8 cellular contexts compared by ENCODE assay signal in genomic region chr15:52680041-52680391, GRCh38.
A peak's percentile ranks its signal among the peaks of the same experiment; 100 is the strongest.
DNase-seq lines count a peak whose midpoint lies in the region; ATAC-seq, FAIRE-seq and TF ChIP-seq lines count a peak whose summit lies in the region.

No MANE protein-coding gene starts in this region.

- no peaks in the 10 kb centered on the region for H3K9me3 Mint-ChIP-seq in T-helper 1 cell treated with Interleukin-12 subunit alpha and Interleukin-12 subunit beta and Interleukin-4 antibody, amounts not matched to agents 30 μg/mL and 1 μg/mL, for 36 hours
- H3K9me3 Mint-ChIP-seq in stimulated activated effector memory CD8-positive, alpha-beta T cell treated with anti-CD3 and anti-CD28 coated beads, Interleukin-12 subunit alpha, Interleukin-12 subunit beta, amount 100 ng/mL, for 72 hours: no peaks in the 10 kb centered on the region

- H3K4me1 Mint-ChIP-seq in T-helper 1 cell treated with Interleukin-12 subunit alpha and Interleukin-12 subunit beta and Interleukin-4 antibody, amounts not matched to agents 30 μg/mL and 1 μg/mL, for 36 hours (ENCODE audit: low read depth): peaks cover 32% of the 10 kb centered on the region
- H3K4me1 Mint-ChIP-seq in stimulated activated effector memory CD8-positive, alpha-beta T cell treated with anti-CD3 and anti-CD28 coated beads, Interleukin-12 subunit alpha, Interleukin-12 subunit beta, amount 100 ng/mL, for 72 hours: peaks cover 34% of the 10 kb centered on the region

- H3K36me3 Mint-ChIP-seq in T-helper 1 cell treated with Interleukin-12 subunit alpha and Interleukin-12 subunit beta and Interleukin-4 antibody, amounts not matched to agents 30 μg/mL and 1 μg/mL, for 36 hours (ENCODE audit: low read depth): peaks cover 9% of the 10 kb centered on the region
- H3K36me3 Mint-ChIP-seq in stimulated activated effector memory CD8-positive, alpha-beta T cell treated with anti-CD3 and anti-CD28 coated beads, Interleukin-12 subunit alpha, Interleukin-12 subunit beta, amount 100 ng/mL, for 72 hours: peaks cover 37% of the 10 kb centered on the region

- no peak for ATAC-seq in stimulated activated effector memory CD8-positive, alpha-beta T cell treated with anti-CD3 and anti-CD28 coated beads, Interleukin-12 subunit alpha, Interleukin-12 subunit beta, amount 100 ng/mL, for 72 hours
- no peak for ATAC-seq in activated CD4-positive, CD25-positive, alpha-beta regulatory T cell treated with anti-CD3 and anti-CD28 coated beads, Interleukin-2, amount 50 U/mL, for 24 hours

- FAIRE-seq in D721Med (lab: Jason Lieb, UNC): no peak

- TF ChIP-seq CTCF in VCaP (conservative IDR thresholded peaks at IDR 0.05) (no peak), D721Med (IDR thresholded peaks at IDR 0.05; ENCODE audit: insufficient read depth, missing control alignments) (no peak)

- no peaks in the 10 kb centered on the region for H3K27me3 Mint-ChIP-seq in T-helper 1 cell treated with Interleukin-12 subunit alpha and Interleukin-12 subunit beta and Interleukin-4 antibody, amounts not matched to agents 30 μg/mL and 1 μg/mL, for 36 hours (ENCODE audit: low read depth)

- H3K4me3 Mint-ChIP-seq in T-helper 1 cell treated with Interleukin-12 subunit alpha and Interleukin-12 subunit beta and Interleukin-4 antibody, amounts not matched to agents 30 μg/mL and 1 μg/mL, for 36 hours: peak overlapping the region; percentile 86
- peak overlapping the region; percentile 98 for H3K4me3 Mint-ChIP-seq in stimulated activated effector memory CD8-positive, alpha-beta T cell treated with anti-CD3 and anti-CD28 coated beads, Interleukin-12 subunit alpha, Interleukin-12 subunit beta, amount 100 ng/mL, for 72 hours

- no peak overlapping the region for H3K27ac Mint-ChIP-seq in T-helper 1 cell treated with Interleukin-12 subunit alpha and Interleukin-12 subunit beta and Interleukin-4 antibody, amounts not matched to agents 30 μg/mL and 1 μg/mL, for 36 hours
- H3K27ac Mint-ChIP-seq in stimulated activated effector memory CD8-positive, alpha-beta T cell treated with anti-CD3 and anti-CD28 coated beads, Interleukin-12 subunit alpha, Interleukin-12 subunit beta, amount 100 ng/mL, for 72 hours: peak overlapping the region; percentile 98

- peak overlapping the region; percentile 99 for H3K27ac ChIP-seq in VCaP

- DNase-seq in T-helper 1 cell (no peak), foreskin melanocyte (peak; percentile 66), NCI-H1092 (lab: John Stamatoyannopoulos, UW) (no peak), D721Med (ENCODE audit: insufficient read length, low spot score) (no peak)
- DNase-seq in stimulated activated effector memory CD8-positive, alpha-beta T cell treated with anti-CD3 and anti-CD28 coated beads, Interleukin-12 subunit alpha, Interleukin-12 subunit beta, amount 100 ng/mL, for 72 hours (ENCODE audit: low spot score in 2 of 2): no peak
